6 cellular contexts compared by ENCODE assay signal in the genomic region with DNA sequence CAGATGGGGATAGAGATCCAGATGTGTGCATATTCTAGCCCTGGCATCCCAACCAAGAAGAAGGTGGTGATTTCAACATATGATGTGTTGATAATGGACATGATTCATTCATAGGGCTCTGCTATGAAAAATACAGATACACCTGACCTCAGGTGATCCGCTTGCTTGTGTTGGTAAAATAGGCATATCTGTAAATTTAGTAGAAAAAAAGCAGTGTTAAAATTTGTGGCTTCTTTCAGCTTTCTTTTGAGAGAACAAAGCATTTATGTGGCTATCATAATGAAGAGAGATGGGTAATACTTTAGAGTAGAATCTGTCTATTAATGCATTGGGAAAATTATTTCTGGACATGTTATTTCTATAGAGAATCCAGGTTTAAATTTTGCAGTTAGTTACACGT. TPM values are rescaled to one million over a fixed set of nuclear protein-coding genes. Genes with fewer than 3 reads are reported as not detected.
"Had no signal": no experiment of that assay in that cellular context is flagged by ENCODE, and none has a peak within 500 bp of the region (broad histone marks: within the 10 kb centered on the region; RNA-seq: fewer than 3 reads in every experiment).

A gene with protein sequence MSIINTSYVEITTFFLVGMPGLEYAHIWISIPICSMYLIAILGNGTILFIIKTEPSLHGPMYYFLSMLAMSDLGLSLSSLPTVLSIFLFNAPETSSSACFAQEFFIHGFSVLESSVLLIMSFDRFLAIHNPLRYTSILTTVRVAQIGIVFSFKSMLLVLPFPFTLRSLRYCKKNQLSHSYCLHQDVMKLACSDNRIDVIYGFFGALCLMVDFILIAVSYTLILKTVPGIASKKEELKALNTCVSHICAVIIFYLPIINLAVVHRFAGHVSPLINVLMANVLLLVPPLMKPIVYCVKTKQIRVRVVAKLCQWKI (minus strand): TSS at position 101 of the 400 bp plus-strand sequence. CDS start 0 bp downstream, at position 101.

RNA-seq across cellular contexts. Expression of the gene that starts here (rescaled TPM):
- total RNA-seq: GM23248, H1, H4, H7, H9, HFFc6 had no signal
- polyA plus RNA-seq: GM23248, H1 had no signal
